ENCODE assay signal across 8 cellular contexts in the genomic region with DNA sequence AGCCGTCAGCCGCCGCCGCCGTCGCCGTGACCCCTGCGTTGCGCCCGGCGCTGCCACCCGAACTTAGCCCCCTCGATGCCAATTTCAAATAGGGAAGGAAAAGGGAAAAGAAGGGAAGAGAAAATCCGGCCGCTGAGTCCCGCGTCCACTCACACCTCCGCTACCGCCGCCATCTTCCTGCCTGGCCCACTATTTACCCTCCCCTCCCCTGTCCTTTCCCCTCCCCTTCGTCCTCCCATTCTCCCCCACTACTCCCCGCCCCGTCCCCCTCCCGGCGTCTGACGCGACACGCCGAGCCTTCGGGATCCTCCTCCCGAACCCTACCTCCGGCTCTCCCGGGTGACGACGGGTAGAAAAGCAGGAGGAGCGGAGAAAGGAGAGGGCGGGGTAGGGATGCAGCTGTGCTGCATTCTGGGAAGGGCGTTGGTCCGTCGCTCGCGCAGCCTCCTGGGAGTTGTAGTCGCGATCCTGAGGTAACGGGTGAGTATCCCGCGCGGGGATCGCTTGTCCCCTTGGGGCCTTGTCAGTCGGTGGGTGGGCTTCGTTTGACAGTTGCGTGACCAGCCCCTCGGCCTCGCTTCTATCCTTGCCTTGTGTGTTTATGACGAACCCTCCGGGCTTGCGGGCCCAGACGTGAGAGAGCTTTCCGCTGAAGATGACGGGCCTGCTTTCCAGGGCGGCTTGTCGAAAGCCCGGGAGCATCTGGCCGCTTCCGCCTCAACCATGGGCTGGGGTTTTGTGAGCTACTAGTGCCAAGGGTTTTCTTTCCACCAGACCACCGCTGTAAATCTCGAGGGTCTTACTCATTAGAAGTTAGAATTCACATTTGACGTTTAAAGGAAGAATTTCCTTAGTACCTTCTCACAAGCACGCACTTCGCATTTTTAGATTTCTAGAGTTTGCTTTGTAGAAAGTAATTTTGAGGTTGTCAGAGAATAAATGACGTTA. TPM values are rescaled to one million over a fixed set of nuclear protein-coding genes. Genes with fewer than 3 reads are reported as not detected.
A peak's percentile ranks its signal among the peaks of the same experiment; 100 is the strongest.
DNase-seq lines count a peak whose midpoint lies in the region; ATAC-seq and TF ChIP-seq lines count a peak whose summit lies in the region.

A gene with protein sequence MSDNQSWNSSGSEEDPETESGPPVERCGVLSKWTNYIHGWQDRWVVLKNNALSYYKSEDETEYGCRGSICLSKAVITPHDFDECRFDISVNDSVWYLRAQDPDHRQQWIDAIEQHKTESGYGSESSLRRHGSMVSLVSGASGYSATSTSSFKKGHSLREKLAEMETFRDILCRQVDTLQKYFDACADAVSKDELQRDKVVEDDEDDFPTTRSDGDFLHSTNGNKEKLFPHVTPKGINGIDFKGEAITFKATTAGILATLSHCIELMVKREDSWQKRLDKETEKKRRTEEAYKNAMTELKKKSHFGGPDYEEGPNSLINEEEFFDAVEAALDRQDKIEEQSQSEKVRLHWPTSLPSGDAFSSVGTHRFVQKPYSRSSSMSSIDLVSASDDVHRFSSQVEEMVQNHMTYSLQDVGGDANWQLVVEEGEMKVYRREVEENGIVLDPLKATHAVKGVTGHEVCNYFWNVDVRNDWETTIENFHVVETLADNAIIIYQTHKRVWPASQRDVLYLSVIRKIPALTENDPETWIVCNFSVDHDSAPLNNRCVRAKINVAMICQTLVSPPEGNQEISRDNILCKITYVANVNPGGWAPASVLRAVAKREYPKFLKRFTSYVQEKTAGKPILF (minus strand): TSS at position 195 of the 948 bp plus-strand sequence. CDS start 422 bp downstream, outside the sequence.
Gene POLK (plus strand): TSS at position 457 of the 948 bp plus-strand sequence.

- DNase-seq in AML-193 (lab: John Stamatoyannopoulos, UW) (peak; percentile 91), NCI-H510A treated with DMSO at 0.1 percent for 48 hours (lab: John Stamatoyannopoulos, UW) (peak; percentile 79), chondrocyte (ENCODE audit: low spot score) (peak; percentile 99), kidney epithelial cell (ENCODE audit: low read depth) (peak; percentile 91)
- peak; percentile 93 to 94 for DNase-seq in activated CD4-positive, alpha-beta T cell treated with anti-CD3 and anti-CD28 coated beads for 24 hours (ENCODE audit: low read depth in 2 of 2)
- DNase-seq in stimulated activated CD4-positive, alpha-beta T cell treated with anti-CD3 and anti-CD28 coated beads, Interleukin-15, amount 100 ng/mL, for 48 hours (ENCODE audit: low read depth in 2 of 2), result peak; percentile 95 to 96

- peaks cover 45% of the 10 kb centered on the region for H3K4me1 Mint-ChIP-seq in chondrocyte (ENCODE audit: low read depth)

- H3K27ac Mint-ChIP-seq in chondrocyte (ENCODE audit: unreplicated experiment), result peak within 1 kb of the TSS; percentile 99

- no peaks in the 10 kb centered on the region for H3K36me3 ChIP-seq in kidney epithelial cell (ENCODE audit: control insufficient read depth, insufficient read depth, low read length)

- no peaks in the 10 kb centered on the region for H3K27me3 ChIP-seq in kidney epithelial cell (ENCODE audit: control insufficient read depth, insufficient read depth, low read length)

- H3K36me3 Mint-ChIP-seq in chondrocyte (ENCODE audit: low read depth), result no peaks in the 10 kb centered on the region

- peak within 1 kb of the TSS; percentile 99 for H3K4me3 Mint-ChIP-seq in chondrocyte (ENCODE audit: unreplicated experiment)

- H3K27me3 Mint-ChIP-seq in chondrocyte (ENCODE audit: low read depth), result no peaks in the 10 kb centered on the region

- TF ChIP-seq POLR2A in GM19193 (IDR thresholded peaks at IDR 0.05; ENCODE audit: extremely low read depth, insufficient read depth, insufficient read length), result peak; percentile 78

- ATAC-seq in HG03439 (IDR thresholded peaks at IDR 0.05; ENCODE audit: unreplicated experiment), result peak; percentile 85

- H3K9me3 Mint-ChIP-seq in chondrocyte (ENCODE audit: low read depth), result no peaks in the 10 kb centered on the region

- no peak for TF ChIP-seq CTCF in chondrocyte (IDR thresholded peaks at IDR 0.05)
- no peak for TF ChIP-seq CTCF in kidney epithelial cell (IDR thresholded peaks at IDR 0.05; ENCODE audit: insufficient read depth, low read length, poor library complexity, severe bottlenecking)

- peak within 1 kb of the TSS; percentile 96 for H3K4me3 ChIP-seq in kidney epithelial cell (ENCODE audit: low read depth, low read length)

RNA-seq across cellular contexts. Expression of the first gene that starts in this region (rescaled TPM):
- 28.8 to 36.5 TPM (median 36.2 TPM) in 3 replicates for total RNA-seq in chondrocyte
- 17.3 and 20.3 TPM in 2 replicates for total RNA-seq in kidney epithelial cell

RNA-seq across cellular contexts. Expression of gene POLK, which starts in this region (rescaled TPM):
- total RNA-seq in chondrocyte (26.5 to 35.5 TPM (median 26.5 TPM) in 3 replicates), kidney epithelial cell (16.2 and 18.6 TPM in 2 replicates)

Comparison
In these comparisons a context has a peak if more than half of its experiments do, and no peak if none do; other contexts are left out.
1. Peak in every context shown above with its lines: DNase-seq, ATAC-seq and H3K4me3 ChIP-seq.